30 cellular contexts compared by ENCODE assay signal in genomic region chr14:103367995-103368394, GRCh38.
"Had no signal": no experiment of that assay in that cellular context is flagged by ENCODE, and none has a peak within 500 bp of the region (broad histone marks: within the 10 kb centered on the region; RNA-seq: fewer than 3 reads in every experiment).

No MANE protein-coding gene starts in this region.

- H3K4me2 ChIP-seq: smooth muscle cell had no signal

- H3K4me3 ChIP-seq: adrenal gland, heart right ventricle, left lung, lower lobe of right lung, mucosa of descending colon, ovary, psoas muscle, smooth muscle cell, upper lobe of left lung had no signal

- FAIRE-seq: endothelial cell of umbilical vein, islet of Langerhans had no signal

- H3K9me3 ChIP-seq: ovary had no signal

- ATAC-seq: activated CD4-positive, alpha-beta T cell treated with anti-CD3 and anti-CD28 coated beads for 36 hours; activated CD8-positive, alpha-beta memory T cell treated with anti-CD3 and anti-CD28 coated beads, Interleukin-2, amount 10 ng/mL, durations not matched to agents 7 days and 5 days; activated CD8-positive, alpha-beta T cell treated with anti-CD3 and anti-CD28 coated beads, Interleukin-2, amount 10 ng/mL, durations not matched to agents 7 days and 5 days; heart right ventricle; left lung; lower lobe of right lung; mucosa of descending colon; natural killer cell treated with Interleukin-12 subunit alpha and Interleukin-12 subunit beta and Interleukin-15 and Interleukin-18, amount 100 ng/mL, for 72 hours; psoas muscle; stimulated activated memory B cell treated with anti-CD40 and anti-IgM and Interleukin-4, amounts not matched to agents 10 μg/mL and 1 μg/mL and 100 μg/mL, for 72 hours; stimulated activated naive CD8-positive, alpha-beta T cell treated with anti-CD3 and anti-CD28 coated beads, Interleukin-15, amount 100 ng/mL, for 72 hours had no signal

- H3K36me3 ChIP-seq: adrenal gland, brain microvascular endothelial cell, heart right ventricle, left lung, lower lobe of right lung, ovary, upper lobe of left lung had no signal

- DNase-seq: activated CD4-positive, alpha-beta T cell treated with anti-CD3 and anti-CD28 coated beads for 36 hours; activated CD4-positive, CD25-positive, alpha-beta regulatory T cell; activated CD8-positive, alpha-beta memory T cell treated with anti-CD3 and anti-CD28 coated beads, Interleukin-2, amount 10 ng/mL, durations not matched to agents 7 days and 5 days; activated CD8-positive, alpha-beta T cell treated with anti-CD3 and anti-CD28 coated beads, Interleukin-2, amount 10 ng/mL, durations not matched to agents 7 days and 5 days; activated effector memory CD4-positive, alpha-beta T cell treated with anti-CD3 and anti-CD28 coated beads, Interleukin-2, amount 50 U/mL, for 16 hours; activated naive CD4-positive, alpha-beta T cell treated with anti-CD3 and anti-CD28 coated beads for 36 hours; activated naive CD8-positive, alpha-beta T cell treated with anti-CD3 and anti-CD28 coated beads for 36 hours; aorta; brain microvascular endothelial cell; cortex of kidney; foreskin melanocyte; heart right ventricle; left lung; lower lobe of right lung; mesenchymal stem cell; mucosa of descending colon; ovary; psoas muscle; stimulated activated CD4-positive, alpha-beta T cell treated with anti-CD3 and anti-CD28 coated beads, Interleukin-1b, Interleukin-23, amount 100 ng/mL, for 48 hours; stimulated activated CD4-positive, alpha-beta T cell treated with anti-CD3 and anti-CD28 coated beads, Interleukin-4, amount 100 ng/mL, for 4 hours; stimulated activated CD8-positive, alpha-beta memory T cell treated with anti-CD3 and anti-CD28 coated beads, Interleukin-4, amount 100 ng/mL, for 48 hours; stimulated activated naive CD8-positive, alpha-beta T cell treated with anti-CD3 and anti-CD28 coated beads, Interleukin-15, amount 100 ng/mL, for 72 hours; substantia nigra had no signal

- H3K27ac ChIP-seq: adrenal gland, brain microvascular endothelial cell, heart right ventricle, left lung, lower lobe of right lung, ovary, psoas muscle, upper lobe of left lung had no signal

- H3K27me3 ChIP-seq: adrenal gland, brain microvascular endothelial cell, heart right ventricle, left lung, ovary, upper lobe of left lung had no signal

- H3K4me1 ChIP-seq: adrenal gland, left lung, lower lobe of right lung, psoas muscle, upper lobe of left lung had no signal
